19 cellular contexts compared by ENCODE assay signal in genomic region chr9:99294850-99295461, GRCh38.
DNase-seq lines count a peak whose midpoint lies in the region; TF ChIP-seq lines count a peak whose summit lies in the region.
"Had no signal": no experiment of that assay in that cellular context is flagged by ENCODE, and none has a peak within 500 bp of the region (broad histone marks: within the 10 kb centered on the region; RNA-seq: fewer than 3 reads in every experiment).

No MANE protein-coding gene starts in this region.

- 48 to 55% (median 49%) methylated on average over 8 of the region's 8 CpGs for WGBS in ovary, 3 donors

- intact Hi-C loops in ovary (cut with DNase I) (no loop called here), vagina (cut with DNase I) (no loop called here)

- no peaks in the 10 kb centered on the region for H3K36me3 ChIP-seq in ovary
- no peaks in the 10 kb centered on the region for H3K36me3 ChIP-seq in vagina
- H3K36me3 ChIP-seq: BE2C, brain microvascular endothelial cell, suprapubic skin had no signal

- no peak for TF ChIP-seq EP300 in ovary (IDR thresholded peaks at IDR 0.05)

- CTCF ChIA-PET in HEK293T (lab: Yijun Ruan, JAX): no interaction called here

- H3K27me3 ChIP-seq in ovary (no peaks in the 10 kb centered on the region), vagina (no peaks in the 10 kb centered on the region)
- H3K27me3 ChIP-seq: BE2C, brain microvascular endothelial cell, dorsolateral prefrontal cortex, suprapubic skin had no signal

- no peak overlapping the region for H3K4me3 ChIP-seq in fibroblast of mammary gland (ENCODE audit: control insufficient read depth, low read depth, low read length)
- no peak overlapping the region for H3K4me3 ChIP-seq in ovary
- H3K4me3 ChIP-seq in vagina: no peak overlapping the region
- H3K4me3 ChIP-seq: dorsolateral prefrontal cortex, hepatocyte, mucosa of descending colon, suprapubic skin had no signal

- H3K9me3 ChIP-seq in ovary: no peaks in the 10 kb centered on the region
- H3K9me3 ChIP-seq in vagina: no peaks in the 10 kb centered on the region
- H3K9me3 ChIP-seq: BE2C, mucosa of descending colon, suprapubic skin had no signal

- H3K27ac ChIP-seq in ovary: no peak overlapping the region
- no peak overlapping the region for H3K27ac ChIP-seq in vagina
- H3K27ac ChIP-seq: brain microvascular endothelial cell, dorsolateral prefrontal cortex, hepatocyte, suprapubic skin had no signal

- no peak for TF ChIP-seq POLR2A in ovary (IDR thresholded peaks at IDR 0.05)
- no peak for TF ChIP-seq POLR2A in vagina (IDR thresholded peaks at IDR 0.05)

- H3K4me1 ChIP-seq in ovary (ENCODE audit: insufficient read depth): no peaks in the 10 kb centered on the region
- H3K4me1 ChIP-seq in vagina: peaks cover 5% of the 10 kb centered on the region
- H3K4me1 ChIP-seq: suprapubic skin had no signal

- POLR2A ChIA-PET in HEK293T (lab: Yijun Ruan, JAX): no interaction called here

- DNase-seq in Daoy (ENCODE audit: low read depth): peak; percentile 25
- DNase-seq in HEK293T (ENCODE audit: extremely low spot score): peak; percentile 27
- DNase-seq in OCI-M1 (lab: John Stamatoyannopoulos, UW): peak; percentile 54
- peak; percentile 12 for DNase-seq in fibroblast of mammary gland (ENCODE audit: low read depth)
- DNase-seq in ovary: no peak
- DNase-seq in vagina (ENCODE audit: extremely low spot score in 2 of 2): no peak
- DNase-seq in NK-92 (lab: John Stamatoyannopoulos, UW; ENCODE audit: unreplicated experiment): no peak
- DNase-seq: activated CD4-positive, alpha-beta T cell treated with anti-CD3 and anti-CD28 coated beads, Interleukin-2, amount 50 U/mL, for 48 hours; activated T-cell treated with anti-CD3 and anti-CD28 coated beads, Interleukin-2, amount 50 U/mL, for 24 hours; BE2C; brain microvascular endothelial cell; dorsolateral prefrontal cortex; HCEC 1CT; mucosa of descending colon; NCI-H1048; occipital lobe; stimulated activated CD4-positive, alpha-beta T cell treated with anti-CD3 and anti-CD28 coated beads, Interleukin-4, amount 100 ng/mL, for 1 hour had no signal

- TF ChIP-seq CTCF in fibroblast of mammary gland (conservative IDR thresholded peaks at IDR 0.05; ENCODE audit: control insufficient read depth, insufficient read depth, low read depth, low read length) (no peak), ovary (IDR thresholded peaks at IDR 0.05) (no peak), vagina (IDR thresholded peaks at IDR 0.05) (no peak)

TF ChIP-seq in HEK293T, 16 proteins besides CTCF, POLR2A, EP300 and RAD21:
- TF ChIP-seq SP1 (IDR thresholded peaks at IDR 0.05): no peak
- no peak for TF ChIP-seq BHLHE40 (IDR thresholded peaks at IDR 0.05; ENCODE audit: borderline replicate concordance)
- TF ChIP-seq FOXM1 (IDR thresholded peaks at IDR 0.05; ENCODE audit: borderline replicate concordance): no peak
- no peak for TF ChIP-seq SUZ12 (IDR thresholded peaks at IDR 0.05)
- TF ChIP-seq NFRKB (IDR thresholded peaks at IDR 0.05): no peak
- no peak for TF ChIP-seq ELF4 (IDR thresholded peaks at IDR 0.05)
- TF ChIP-seq FOXK2 (IDR thresholded peaks at IDR 0.05): no peak
- TF ChIP-seq CTBP1 (IDR thresholded peaks at IDR 0.05; ENCODE audit: borderline replicate concordance): no peak
- no peak for TF ChIP-seq LEF1 (IDR thresholded peaks at IDR 0.05; ENCODE audit: borderline replicate concordance)
- TF ChIP-seq L3MBTL2 (conservative IDR thresholded peaks at IDR 0.05): no peak
- no peak for TF ChIP-seq PKNOX1 (IDR thresholded peaks at IDR 0.05)
- TF ChIP-seq FOXA1 (IDR thresholded peaks at IDR 0.05): no peak
- no peak for TF ChIP-seq ZNF384 (IDR thresholded peaks at IDR 0.05)
- no peak for TF ChIP-seq HDGF (IDR thresholded peaks at IDR 0.05; ENCODE audit: borderline replicate concordance)
- no peak for TF ChIP-seq ARNT (IDR thresholded peaks at IDR 0.05)
- no peak for TF ChIP-seq TARDBP (IDR thresholded peaks at IDR 0.05)

Comparison
In these comparisons a context has a peak if more than half of its experiments do, and no peak if none do; other contexts are left out.
1. DNase-seq: peak in Daoy (single experiment), HEK293T (single experiment), OCI-M1 (single experiment) and fibroblast of mammary gland (single experiment); none in ovary (0 of 5), vagina (0 of 2) and NK-92 (single experiment).